In the genomic region with DNA sequence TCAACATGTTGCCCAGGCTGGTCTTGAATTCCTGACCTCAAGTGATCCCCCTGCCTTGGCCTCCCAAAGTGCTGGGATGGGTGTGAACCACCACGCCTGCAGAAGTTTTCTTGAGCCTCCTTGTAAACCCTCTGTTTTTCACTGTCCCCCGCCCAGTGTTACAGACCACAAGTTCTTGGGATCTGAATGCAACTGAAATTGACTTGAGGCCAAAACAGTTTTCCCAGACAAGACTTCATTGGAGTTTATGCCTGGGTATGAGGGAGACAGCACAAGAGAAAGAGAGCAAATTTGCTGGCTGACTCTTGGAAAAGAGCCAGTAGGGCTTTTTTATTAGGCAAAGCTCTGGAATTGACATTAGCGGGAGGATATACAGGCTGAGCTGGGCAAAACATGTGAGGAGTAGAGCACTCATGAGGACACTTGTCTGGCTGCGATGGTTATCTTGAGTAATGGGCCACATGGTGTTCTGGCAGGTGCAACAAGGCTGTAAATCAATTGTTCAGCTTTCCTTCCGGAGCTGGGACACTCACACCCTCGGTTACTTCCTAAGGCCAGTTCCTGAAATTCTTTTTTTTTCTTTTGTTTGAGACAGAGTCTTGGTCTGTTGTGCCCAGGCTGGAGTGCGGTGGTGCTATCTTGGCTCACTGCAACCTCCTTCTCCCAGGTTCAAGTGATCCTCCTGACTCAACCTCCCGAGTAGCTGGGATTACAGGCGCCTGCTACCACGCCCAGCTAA, we compare ENCODE assay signal across 1 cellular context.
A peak's percentile ranks its signal among the peaks of the same experiment; 100 is the strongest.
TF ChIP-seq lines count a peak whose summit lies in the region.

No MANE protein-coding gene starts in this region.

TF ChIP-seq in HEK293, 187 proteins besides CTCF, POLR2A, EP300 and RAD21 (continued from another document and continues in another):
- TF ChIP-seq, protein P1, sequence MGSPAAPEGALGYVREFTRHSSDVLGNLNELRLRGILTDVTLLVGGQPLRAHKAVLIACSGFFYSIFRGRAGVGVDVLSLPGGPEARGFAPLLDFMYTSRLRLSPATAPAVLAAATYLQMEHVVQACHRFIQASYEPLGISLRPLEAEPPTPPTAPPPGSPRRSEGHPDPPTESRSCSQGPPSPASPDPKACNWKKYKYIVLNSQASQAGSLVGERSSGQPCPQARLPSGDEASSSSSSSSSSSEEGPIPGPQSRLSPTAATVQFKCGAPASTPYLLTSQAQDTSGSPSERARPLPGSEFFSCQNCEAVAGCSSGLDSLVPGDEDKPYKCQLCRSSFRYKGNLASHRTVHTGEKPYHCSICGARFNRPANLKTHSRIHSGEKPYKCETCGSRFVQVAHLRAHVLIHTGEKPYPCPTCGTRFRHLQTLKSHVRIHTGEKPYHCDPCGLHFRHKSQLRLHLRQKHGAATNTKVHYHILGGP (tag by site-specific recombination; IDR thresholded peaks at IDR 0.05): peak; percentile 47; the same call in 1 of the 2 replicates
- TF ChIP-seq ZNF112 (tag by site-specific recombination; IDR thresholded peaks at IDR 0.05) (no peak), ZNF747 (tag by site-specific recombination; IDR thresholded peaks at IDR 0.05) (no peak), ZBTB48 (tag by site-specific recombination; IDR thresholded peaks at IDR 0.05) (0 out of 2 replicates have a peak, but pooled peaks have one; percentile 13), ZNF654 (tag by site-specific recombination; IDR thresholded peaks at IDR 0.05; ENCODE audit: low read depth) (no peak), ZNF423 (tag by site-specific recombination; IDR thresholded peaks at IDR 0.05) (peak; percentile 58; the same call in 1 of the 2 replicates), ZNF664 (tag by site-specific recombination; IDR thresholded peaks at IDR 0.05) (peak; percentile 66; the same call in 1 of the 2 replicates), ZNF48 (tag by site-specific recombination; IDR thresholded peaks at IDR 0.05) (no peak), ZNF239 (tag by site-specific recombination; IDR thresholded peaks at IDR 0.05) (no peak), ZNF785 (tag by site-specific recombination; IDR thresholded peaks at IDR 0.05) (no peak), KLF8 (tag by site-specific recombination; IDR thresholded peaks at IDR 0.05) (no peak; the same call in 1 of the 2 replicates), ZNF140 (tag by site-specific recombination; IDR thresholded peaks at IDR 0.05) (no peak), RBAK (tag by site-specific recombination; IDR thresholded peaks at IDR 0.05) (peak; percentile 68), SCRT1 (tag by site-specific recombination; IDR thresholded peaks at IDR 0.05; ENCODE audit: borderline replicate concordance) (peak; percentile 99), ZNF394 (tag by site-specific recombination; IDR thresholded peaks at IDR 0.05; ENCODE audit: borderline replicate concordance) (peak; percentile 73; the same call in 1 of the 2 replicates), ZNF701 (tag by site-specific recombination; IDR thresholded peaks at IDR 0.05) (0 out of 2 replicates have a peak, but pooled peaks have one; percentile 37), ZNF544 (tag by site-specific recombination; IDR thresholded peaks at IDR 0.05) (no peak), YY2 (tag by site-specific recombination; IDR thresholded peaks at IDR 0.05) (no peak), SALL2 (tag by site-specific recombination; IDR thresholded peaks at IDR 0.05; ENCODE audit: borderline replicate concordance) (no peak), ZNF174 (tag by site-specific recombination; IDR thresholded peaks at IDR 0.05) (no peak), ZNF404 (tag by site-specific recombination; IDR thresholded peaks at IDR 0.05) (peak; percentile 33; the same call in 1 of the 2 replicates), ZNF600 (tag by site-specific recombination; IDR thresholded peaks at IDR 0.05) (peak; percentile 92), ZNF549 (tag by site-specific recombination; IDR thresholded peaks at IDR 0.05) (no peak), FEZF1 (tag by site-specific recombination; IDR thresholded peaks at IDR 0.05) (peak; percentile 99), ZNF223 (tag by site-specific recombination; IDR thresholded peaks at IDR 0.05) (no peak; the same call in 1 of the 2 replicates), ZNF366 (tag by site-specific recombination; conservative IDR thresholded peaks at IDR 0.05) (peak; percentile 69; the same call in 1 of the 2 replicates), ZNF610 (tag by site-specific recombination; IDR thresholded peaks at IDR 0.05; ENCODE audit: borderline replicate concordance) (peak; percentile 96), GLIS1 (tag by site-specific recombination; IDR thresholded peaks at IDR 0.05) (peak; percentile 92), MZF1 (tag by site-specific recombination; IDR thresholded peaks at IDR 0.05; ENCODE audit: borderline replicate concordance) (peak; percentile 98), ZNF121 (tag by site-specific recombination; IDR thresholded peaks at IDR 0.05) (0 out of 2 replicates have a peak, but pooled peaks have one; percentile 29), OSR2 (tag by site-specific recombination; IDR thresholded peaks at IDR 0.05) (peak; percentile 93), ZNF558 (tag by site-specific recombination; IDR thresholded peaks at IDR 0.05) (peak; percentile 73; the same call in 1 of the 2 replicates), ZXDB (tag by site-specific recombination; IDR thresholded peaks at IDR 0.05) (peak; percentile 96), ZNF596 (tag by site-specific recombination; IDR thresholded peaks at IDR 0.05) (peak; percentile 80), MEIS1 (CRISPR knock-in tag; IDR thresholded peaks at IDR 0.05; ENCODE audit: borderline replicate concordance) (no peak), KLF10 (tag by site-specific recombination; IDR thresholded peaks at IDR 0.05) (peak; percentile 79), ZBTB21 (tag by site-specific recombination; IDR thresholded peaks at IDR 0.05) (peak; percentile 79), BCL11B (tag by site-specific recombination; IDR thresholded peaks at IDR 0.05; ENCODE audit: low read depth) (no peak)
- TF ChIP-seq, protein P2, sequence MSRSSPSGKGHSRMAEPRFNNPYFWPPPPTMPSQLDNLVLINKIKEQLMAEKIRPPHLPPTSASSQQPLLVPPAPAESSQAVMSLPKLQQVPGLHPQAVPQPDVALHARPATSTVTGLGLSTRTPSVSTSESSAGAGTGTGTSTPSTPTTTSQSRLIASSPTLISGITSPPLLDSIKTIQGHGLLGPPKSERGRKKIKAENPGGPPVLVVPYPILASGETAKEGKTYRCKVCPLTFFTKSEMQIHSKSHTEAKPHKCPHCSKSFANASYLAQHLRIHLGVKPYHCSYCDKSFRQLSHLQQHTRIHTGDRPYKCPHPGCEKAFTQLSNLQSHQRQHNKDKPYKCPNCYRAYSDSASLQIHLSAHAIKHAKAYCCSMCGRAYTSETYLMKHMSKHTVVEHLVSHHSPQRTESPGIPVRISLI (tag by site-specific recombination; IDR thresholded peaks at IDR 0.05): peak; percentile 65
- TF ChIP-seq, protein P3, sequence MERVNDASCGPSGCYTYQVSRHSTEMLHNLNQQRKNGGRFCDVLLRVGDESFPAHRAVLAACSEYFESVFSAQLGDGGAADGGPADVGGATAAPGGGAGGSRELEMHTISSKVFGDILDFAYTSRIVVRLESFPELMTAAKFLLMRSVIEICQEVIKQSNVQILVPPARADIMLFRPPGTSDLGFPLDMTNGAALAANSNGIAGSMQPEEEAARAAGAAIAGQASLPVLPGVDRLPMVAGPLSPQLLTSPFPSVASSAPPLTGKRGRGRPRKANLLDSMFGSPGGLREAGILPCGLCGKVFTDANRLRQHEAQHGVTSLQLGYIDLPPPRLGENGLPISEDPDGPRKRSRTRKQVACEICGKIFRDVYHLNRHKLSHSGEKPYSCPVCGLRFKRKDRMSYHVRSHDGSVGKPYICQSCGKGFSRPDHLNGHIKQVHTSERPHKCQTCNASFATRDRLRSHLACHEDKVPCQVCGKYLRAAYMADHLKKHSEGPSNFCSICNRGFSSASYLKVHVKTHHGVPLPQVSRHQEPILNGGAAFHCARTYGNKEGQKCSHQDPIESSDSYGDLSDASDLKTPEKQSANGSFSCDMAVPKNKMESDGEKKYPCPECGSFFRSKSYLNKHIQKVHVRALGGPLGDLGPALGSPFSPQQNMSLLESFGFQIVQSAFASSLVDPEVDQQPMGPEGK (tag by site-specific recombination; IDR thresholded peaks at IDR 0.05): no peak; the same call in none of the 2 replicates
- TF ChIP-seq, protein P4, sequence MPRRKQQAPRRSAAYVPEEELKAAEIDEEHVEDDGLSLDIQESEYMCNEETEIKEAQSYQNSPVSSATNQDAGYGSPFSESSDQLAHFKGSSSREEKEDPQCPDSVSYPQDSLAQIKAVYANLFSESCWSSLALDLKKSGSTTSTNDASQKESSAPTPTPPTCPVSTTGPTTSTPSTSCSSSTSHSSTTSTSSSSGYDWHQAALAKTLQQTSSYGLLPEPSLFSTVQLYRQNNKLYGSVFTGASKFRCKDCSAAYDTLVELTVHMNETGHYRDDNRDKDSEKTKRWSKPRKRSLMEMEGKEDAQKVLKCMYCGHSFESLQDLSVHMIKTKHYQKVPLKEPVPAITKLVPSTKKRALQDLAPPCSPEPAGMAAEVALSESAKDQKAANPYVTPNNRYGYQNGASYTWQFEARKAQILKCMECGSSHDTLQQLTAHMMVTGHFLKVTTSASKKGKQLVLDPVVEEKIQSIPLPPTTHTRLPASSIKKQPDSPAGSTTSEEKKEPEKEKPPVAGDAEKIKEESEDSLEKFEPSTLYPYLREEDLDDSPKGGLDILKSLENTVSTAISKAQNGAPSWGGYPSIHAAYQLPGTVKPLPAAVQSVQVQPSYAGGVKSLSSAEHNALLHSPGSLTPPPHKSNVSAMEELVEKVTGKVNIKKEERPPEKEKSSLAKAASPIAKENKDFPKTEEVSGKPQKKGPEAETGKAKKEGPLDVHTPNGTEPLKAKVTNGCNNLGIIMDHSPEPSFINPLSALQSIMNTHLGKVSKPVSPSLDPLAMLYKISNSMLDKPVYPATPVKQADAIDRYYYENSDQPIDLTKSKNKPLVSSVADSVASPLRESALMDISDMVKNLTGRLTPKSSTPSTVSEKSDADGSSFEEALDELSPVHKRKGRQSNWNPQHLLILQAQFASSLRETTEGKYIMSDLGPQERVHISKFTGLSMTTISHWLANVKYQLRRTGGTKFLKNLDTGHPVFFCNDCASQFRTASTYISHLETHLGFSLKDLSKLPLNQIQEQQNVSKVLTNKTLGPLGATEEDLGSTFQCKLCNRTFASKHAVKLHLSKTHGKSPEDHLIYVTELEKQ (tag by site-specific recombination; IDR thresholded peaks at IDR 0.05; ENCODE audit: borderline replicate concordance): peak; percentile 100
- TF ChIP-seq, protein P5, sequence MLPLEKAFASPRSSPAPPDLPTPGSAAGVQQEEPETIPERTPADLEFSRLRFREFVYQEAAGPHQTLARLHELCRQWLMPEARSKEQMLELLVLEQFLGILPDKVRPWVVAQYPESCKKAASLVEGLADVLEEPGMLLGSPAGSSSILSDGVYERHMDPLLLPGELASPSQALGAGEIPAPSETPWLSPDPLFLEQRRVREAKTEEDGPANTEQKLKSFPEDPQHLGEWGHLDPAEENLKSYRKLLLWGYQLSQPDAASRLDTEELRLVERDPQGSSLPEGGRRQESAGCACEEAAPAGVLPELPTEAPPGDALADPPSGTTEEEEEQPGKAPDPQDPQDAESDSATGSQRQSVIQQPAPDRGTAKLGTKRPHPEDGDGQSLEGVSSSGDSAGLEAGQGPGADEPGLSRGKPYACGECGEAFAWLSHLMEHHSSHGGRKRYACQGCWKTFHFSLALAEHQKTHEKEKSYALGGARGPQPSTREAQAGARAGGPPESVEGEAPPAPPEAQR (tag by site-specific recombination; IDR thresholded peaks at IDR 0.05): peak; percentile 14; the same call in 1 of the 2 replicates
- TF ChIP-seq, protein P6, sequence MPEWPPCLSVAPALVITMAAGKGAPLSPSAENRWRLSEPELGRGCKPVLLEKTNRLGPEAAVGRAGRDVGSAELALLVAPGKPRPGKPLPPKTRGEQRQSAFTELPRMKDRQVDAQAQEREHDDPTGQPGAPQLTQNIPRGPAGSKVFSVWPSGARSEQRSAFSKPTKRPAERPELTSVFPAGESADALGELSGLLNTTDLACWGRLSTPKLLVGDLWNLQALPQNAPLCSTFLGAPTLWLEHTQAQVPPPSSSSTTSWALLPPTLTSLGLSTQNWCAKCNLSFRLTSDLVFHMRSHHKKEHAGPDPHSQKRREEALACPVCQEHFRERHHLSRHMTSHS (tag by site-specific recombination; IDR thresholded peaks at IDR 0.05): peak; percentile 71; the same call in 1 of the 2 replicates
- TF ChIP-seq, protein P7, sequence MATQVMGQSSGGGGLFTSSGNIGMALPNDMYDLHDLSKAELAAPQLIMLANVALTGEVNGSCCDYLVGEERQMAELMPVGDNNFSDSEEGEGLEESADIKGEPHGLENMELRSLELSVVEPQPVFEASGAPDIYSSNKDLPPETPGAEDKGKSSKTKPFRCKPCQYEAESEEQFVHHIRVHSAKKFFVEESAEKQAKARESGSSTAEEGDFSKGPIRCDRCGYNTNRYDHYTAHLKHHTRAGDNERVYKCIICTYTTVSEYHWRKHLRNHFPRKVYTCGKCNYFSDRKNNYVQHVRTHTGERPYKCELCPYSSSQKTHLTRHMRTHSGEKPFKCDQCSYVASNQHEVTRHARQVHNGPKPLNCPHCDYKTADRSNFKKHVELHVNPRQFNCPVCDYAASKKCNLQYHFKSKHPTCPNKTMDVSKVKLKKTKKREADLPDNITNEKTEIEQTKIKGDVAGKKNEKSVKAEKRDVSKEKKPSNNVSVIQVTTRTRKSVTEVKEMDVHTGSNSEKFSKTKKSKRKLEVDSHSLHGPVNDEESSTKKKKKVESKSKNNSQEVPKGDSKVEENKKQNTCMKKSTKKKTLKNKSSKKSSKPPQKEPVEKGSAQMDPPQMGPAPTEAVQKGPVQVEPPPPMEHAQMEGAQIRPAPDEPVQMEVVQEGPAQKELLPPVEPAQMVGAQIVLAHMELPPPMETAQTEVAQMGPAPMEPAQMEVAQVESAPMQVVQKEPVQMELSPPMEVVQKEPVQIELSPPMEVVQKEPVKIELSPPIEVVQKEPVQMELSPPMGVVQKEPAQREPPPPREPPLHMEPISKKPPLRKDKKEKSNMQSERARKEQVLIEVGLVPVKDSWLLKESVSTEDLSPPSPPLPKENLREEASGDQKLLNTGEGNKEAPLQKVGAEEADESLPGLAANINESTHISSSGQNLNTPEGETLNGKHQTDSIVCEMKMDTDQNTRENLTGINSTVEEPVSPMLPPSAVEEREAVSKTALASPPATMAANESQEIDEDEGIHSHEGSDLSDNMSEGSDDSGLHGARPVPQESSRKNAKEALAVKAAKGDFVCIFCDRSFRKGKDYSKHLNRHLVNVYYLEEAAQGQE (tag by site-specific recombination; IDR thresholded peaks at IDR 0.05): peak; percentile 20; the same call in 1 of the 2 replicates
- TF ChIP-seq, protein P8, sequence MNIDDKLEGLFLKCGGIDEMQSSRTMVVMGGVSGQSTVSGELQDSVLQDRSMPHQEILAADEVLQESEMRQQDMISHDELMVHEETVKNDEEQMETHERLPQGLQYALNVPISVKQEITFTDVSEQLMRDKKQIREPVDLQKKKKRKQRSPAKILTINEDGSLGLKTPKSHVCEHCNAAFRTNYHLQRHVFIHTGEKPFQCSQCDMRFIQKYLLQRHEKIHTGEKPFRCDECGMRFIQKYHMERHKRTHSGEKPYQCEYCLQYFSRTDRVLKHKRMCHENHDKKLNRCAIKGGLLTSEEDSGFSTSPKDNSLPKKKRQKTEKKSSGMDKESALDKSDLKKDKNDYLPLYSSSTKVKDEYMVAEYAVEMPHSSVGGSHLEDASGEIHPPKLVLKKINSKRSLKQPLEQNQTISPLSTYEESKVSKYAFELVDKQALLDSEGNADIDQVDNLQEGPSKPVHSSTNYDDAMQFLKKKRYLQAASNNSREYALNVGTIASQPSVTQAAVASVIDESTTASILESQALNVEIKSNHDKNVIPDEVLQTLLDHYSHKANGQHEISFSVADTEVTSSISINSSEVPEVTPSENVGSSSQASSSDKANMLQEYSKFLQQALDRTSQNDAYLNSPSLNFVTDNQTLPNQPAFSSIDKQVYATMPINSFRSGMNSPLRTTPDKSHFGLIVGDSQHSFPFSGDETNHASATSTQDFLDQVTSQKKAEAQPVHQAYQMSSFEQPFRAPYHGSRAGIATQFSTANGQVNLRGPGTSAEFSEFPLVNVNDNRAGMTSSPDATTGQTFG (tag by site-specific recombination; IDR thresholded peaks at IDR 0.05; ENCODE audit: borderline replicate concordance): peak; percentile 50; the same call in 1 of the 2 replicates
